In the genomic region with DNA sequence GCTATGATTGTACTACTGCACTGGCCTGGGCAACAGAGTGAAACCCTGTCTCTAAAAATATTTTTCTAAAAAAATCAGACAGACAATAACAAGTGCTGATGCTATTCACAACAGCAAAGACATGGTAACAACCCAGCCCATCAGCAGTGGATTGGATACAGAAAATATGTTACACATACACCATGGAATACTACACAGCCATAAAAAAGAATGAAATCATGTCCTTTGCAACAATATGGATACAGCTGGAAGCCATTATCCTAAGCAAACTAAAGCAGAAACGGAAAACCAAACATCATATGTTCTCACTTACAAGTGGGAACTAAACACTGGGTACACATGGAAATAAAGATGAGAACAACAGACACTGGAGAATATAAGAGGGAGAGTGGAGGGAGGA, we compare ENCODE assay signal across 27 cellular contexts.
"Had no signal": no experiment of that assay in that cellular context is flagged by ENCODE, and none has a peak within 500 bp of the region (broad histone marks: within the 10 kb centered on the region; RNA-seq: fewer than 3 reads in every experiment).

No MANE protein-coding gene starts in this region.

- ATAC-seq: effector memory CD8-positive, alpha-beta T cell; esophagus mucosa; foreskin keratinocyte; gastrocnemius medialis; gastroesophageal sphincter; heart left ventricle; heart right ventricle had no signal

- DNase-seq: colonic mucosa; cortex of kidney; dermis blood vessel endothelial cell; dorsolateral prefrontal cortex; effector CD4-positive, alpha-beta T cell; effector CD8-positive, alpha-beta T cell; effector memory CD4-positive, alpha-beta T cell; effector memory CD8-positive, alpha-beta T cell; endodermal cell; erythroblast; esophagus squamous epithelium; foreskin fibroblast; foreskin keratinocyte; foreskin melanocyte; gastrocnemius medialis; glutamatergic neuron; heart left ventricle; heart right ventricle had no signal

- H3K9me3 ChIP-seq: colonic mucosa, esophagus muscularis mucosa, esophagus squamous epithelium, gastrocnemius medialis, gastroesophageal sphincter, heart left ventricle, heart right ventricle had no signal

- FAIRE-seq: colon, endometrium, endothelial cell of umbilical vein, frontal cortex had no signal

- H3K27me3 ChIP-seq: colonic mucosa, dorsolateral prefrontal cortex, esophagus muscularis mucosa, esophagus squamous epithelium, foreskin keratinocyte, gastrocnemius medialis, gastroesophageal sphincter, heart left ventricle, heart right ventricle had no signal

- H3K36me3 ChIP-seq: colonic mucosa, esophagus muscularis mucosa, gastrocnemius medialis had no signal

- H3K4me3 ChIP-seq: colonic mucosa, coronary artery, dorsolateral prefrontal cortex, esophagus muscularis mucosa, esophagus squamous epithelium, gastrocnemius medialis, gastroesophageal sphincter, heart left ventricle, heart right ventricle had no signal

- H3K27ac ChIP-seq: colonic mucosa, coronary artery, dorsolateral prefrontal cortex, epithelial cell of prostate, esophagus muscularis mucosa, esophagus squamous epithelium, foreskin keratinocyte, gastrocnemius medialis, gastroesophageal sphincter, heart left ventricle, heart right ventricle had no signal

- H3K4me1 ChIP-seq: colonic mucosa, esophagus muscularis mucosa, esophagus squamous epithelium, foreskin keratinocyte, gastrocnemius medialis, gastroesophageal sphincter, heart left ventricle, heart right ventricle had no signal
